In genomic region chr4:91113130-91113706, GRCh38 we compare ENCODE assay signal across 8 cellular contexts.
DNase-seq lines count a peak whose midpoint lies in the region; ATAC-seq and TF ChIP-seq lines count a peak whose summit lies in the region.

No MANE protein-coding gene starts in this region.

- no peaks in the 10 kb centered on the region for H3K9me3 ChIP-seq in SK-N-SH
- H3K9me3 ChIP-seq in suprapubic skin = no peaks in the 10 kb centered on the region

- H3K4me3 Mint-ChIP-seq in natural killer cell treated with Interleukin-12 subunit alpha and Interleukin-12 subunit beta and Interleukin-15 and Interleukin-18, amount 100 ng/mL, for 72 hours = no peak overlapping the region
- H3K4me3 Mint-ChIP-seq in immature natural killer cell = no peak overlapping the region

- DNase-seq in Daoy (ENCODE audit: low read depth) = peak; percentile 1
- no peak for DNase-seq in HFF-Myc (ENCODE audit: extremely low read depth, low read depth)
- peak; percentile 28 for DNase-seq in SK-N-SH
- DNase-seq in kidney glomerular epithelial cell (lab: John Stamatoyannopoulos, UW) = peak; percentile 28
- DNase-seq in natural killer cell treated with Interleukin-12 subunit alpha and Interleukin-12 subunit beta and Interleukin-15 and Interleukin-18, amount 100 ng/mL, for 72 hours (ENCODE audit: low spot score) = no peak
- no peak for DNase-seq in suprapubic skin (ENCODE audit: low spot score in 2 of 2)
- DNase-seq in immature natural killer cell = no peak
- no peak for DNase-seq in stimulated activated CD4-positive, alpha-beta T cell treated with anti-CD3 and anti-CD28 coated beads, Interleukin-12 subunit alpha, Interleukin-12 subunit beta, amount 100 ng/mL, for 4 hours

- no peak overlapping the region for H2AFZ ChIP-seq in SK-N-SH (ENCODE audit: low read depth)

- no peaks in the 10 kb centered on the region for H3K27me3 ChIP-seq in SK-N-SH (ENCODE audit: insufficient read depth)
- no peaks in the 10 kb centered on the region for H3K27me3 ChIP-seq in suprapubic skin

- peak; percentile 80 for TF ChIP-seq RAD21 in SK-N-SH (IDR thresholded peaks at IDR 0.05; ENCODE audit: low read length)

- TF ChIP-seq CTCF in HFF-Myc (IDR thresholded peaks at IDR 0.05; ENCODE audit: low read depth, low read length, missing control alignments) (peak; percentile 17), SK-N-SH (IDR thresholded peaks at IDR 0.05) (peak; percentile 88), suprapubic skin (IDR thresholded peaks at IDR 0.05) (no peak)

- no peaks in the 10 kb centered on the region for H3K27me3 Mint-ChIP-seq in natural killer cell treated with Interleukin-12 subunit alpha and Interleukin-12 subunit beta and Interleukin-15 and Interleukin-18, amount 100 ng/mL, for 72 hours
- no peaks in the 10 kb centered on the region for H3K27me3 Mint-ChIP-seq in immature natural killer cell (ENCODE audit: low read depth in 3 of 3)

- H3K9ac ChIP-seq in SK-N-SH = no peak overlapping the region

- CTCF ChIA-PET in SK-N-SH (lab: Yijun Ruan, JAX) = interaction anchor here (0.6 to 2.2 kb wide), 17 partner anchors 10 to 996 kb away, joined by 3 to 10 read pairs (median 3); no protein-coding TSS in a partner anchor

- no peak overlapping the region for H3K27ac ChIP-seq in SK-N-SH (ENCODE audit: low read depth in 2 of 2, low read length in 1 of 2)
- H3K27ac ChIP-seq in suprapubic skin = no peak overlapping the region

- H3K4me3 ChIP-seq in HFF-Myc (replicated peaks; ENCODE audit: low read depth, low read length) (no peak overlapping the region), SK-N-SH (ENCODE audit: low read depth in 2 of 2, low read length in 1 of 2) (no peak overlapping the region; a peak in 1 of 4 replicates), suprapubic skin (no peak overlapping the region)

- H3K9me2 ChIP-seq in SK-N-SH = no peaks in the 10 kb centered on the region

- no peak for TF ChIP-seq POLR2A in suprapubic skin (IDR thresholded peaks at IDR 0.05)

- no peaks in the 10 kb centered on the region for H4K20me1 ChIP-seq in SK-N-SH (ENCODE audit: insufficient read depth)

- POLR2A ChIA-PET in SK-N-SH (lab: Yijun Ruan, JAX) = no interaction called here

- peaks cover 6% of the 10 kb centered on the region for H3K9me3 Mint-ChIP-seq in natural killer cell treated with Interleukin-12 subunit alpha and Interleukin-12 subunit beta and Interleukin-15 and Interleukin-18, amount 100 ng/mL, for 72 hours
- peaks cover 0 to 11% (median 2%) of the 10 kb centered on the region in 6 donors for H3K9me3 Mint-ChIP-seq in immature natural killer cell

- no peaks in the 10 kb centered on the region for H3K4me1 Mint-ChIP-seq in natural killer cell treated with Interleukin-12 subunit alpha and Interleukin-12 subunit beta and Interleukin-15 and Interleukin-18, amount 100 ng/mL, for 72 hours (ENCODE audit: low read depth in 2 of 2)
- H3K4me1 Mint-ChIP-seq in immature natural killer cell = no peaks in the 10 kb centered on the region

- TF ChIP-seq EP300 in SK-N-SH (IDR thresholded peaks at IDR 0.05; ENCODE audit: borderline replicate concordance in 1 of 2, low read depth in 1 of 2, low read length in 1 of 2) (no peak), suprapubic skin (IDR thresholded peaks at IDR 0.05) (no peak)

- H3K4me1 ChIP-seq in SK-N-SH (ENCODE audit: control insufficient read depth in 1 of 2, insufficient read depth in 2 of 2, low read depth in 1 of 2, low read length in 1 of 2) = no peaks in the 10 kb centered on the region
- no peaks in the 10 kb centered on the region for H3K4me1 ChIP-seq in suprapubic skin

- H3K27ac Mint-ChIP-seq in natural killer cell treated with Interleukin-12 subunit alpha and Interleukin-12 subunit beta and Interleukin-15 and Interleukin-18, amount 100 ng/mL, for 72 hours = no peak overlapping the region
- no peak overlapping the region for H3K27ac Mint-ChIP-seq in immature natural killer cell

- no peak overlapping the region for H3K4me2 ChIP-seq in SK-N-SH

- ATAC-seq in natural killer cell treated with Interleukin-12 subunit alpha and Interleukin-12 subunit beta and Interleukin-15 and Interleukin-18, amount 100 ng/mL, for 72 hours = no peak

- H3K36me3 Mint-ChIP-seq in natural killer cell treated with Interleukin-12 subunit alpha and Interleukin-12 subunit beta and Interleukin-15 and Interleukin-18, amount 100 ng/mL, for 72 hours = no peaks in the 10 kb centered on the region
- no peaks in the 10 kb centered on the region for H3K36me3 Mint-ChIP-seq in immature natural killer cell

- no peaks in the 10 kb centered on the region for H3K36me3 ChIP-seq in SK-N-SH (replicated peaks in 1 of 2; ENCODE audit: control insufficient read depth in 1 of 2, insufficient read depth in 2 of 2, low read length in 1 of 2)
- H3K36me3 ChIP-seq in suprapubic skin = no peaks in the 10 kb centered on the region

- H3K79me2 ChIP-seq in SK-N-SH (ENCODE audit: insufficient read depth) = no peaks in the 10 kb centered on the region

- no peaks in the 10 kb centered on the region for H3F3A ChIP-seq in SK-N-SH (replicated peaks; ENCODE audit: insufficient read depth)

- 43% methylated on average over 4 of the region's 4 CpGs for WGBS in SK-N-SH (ENCODE audit: low lambda C conversion rate)
- WGBS in suprapubic skin = 65% methylated on average over 4 of the region's 4 CpGs

TF ChIP-seq in SK-N-SH, 30 proteins besides CTCF, POLR2A, EP300 and RAD21:
- TF ChIP-seq SMC3 (IDR thresholded peaks at IDR 0.05; ENCODE audit: low read depth, low read length) (peak; percentile 63), MAX (IDR thresholded peaks at IDR 0.05; ENCODE audit: low read depth) (no peak)

Comparison
In these comparisons a context has a peak if more than half of its experiments do, and no peak if none do; other contexts are left out.
1. DNase-seq: peak in Daoy (single experiment), SK-N-SH (single experiment) and kidney glomerular epithelial cell (single experiment); none in HFF-Myc (single experiment), natural killer cell treated with Interleukin-12 subunit alpha and Interleukin-12 subunit beta and Interleukin-15 and Interleukin-18, amount 100 ng/mL, for 72 hours (single experiment), suprapubic skin (0 of 2), immature natural killer cell (0 of 3) and stimulated activated CD4-positive, alpha-beta T cell treated with anti-CD3 and anti-CD28 coated beads, Interleukin-12 subunit alpha, Interleukin-12 subunit beta, amount 100 ng/mL, for 4 hours (single experiment).
2. CTCF ChIP-seq: peak in HFF-Myc (single experiment) and SK-N-SH (single experiment); none in suprapubic skin (0 of 2).